In the genomic region with DNA sequence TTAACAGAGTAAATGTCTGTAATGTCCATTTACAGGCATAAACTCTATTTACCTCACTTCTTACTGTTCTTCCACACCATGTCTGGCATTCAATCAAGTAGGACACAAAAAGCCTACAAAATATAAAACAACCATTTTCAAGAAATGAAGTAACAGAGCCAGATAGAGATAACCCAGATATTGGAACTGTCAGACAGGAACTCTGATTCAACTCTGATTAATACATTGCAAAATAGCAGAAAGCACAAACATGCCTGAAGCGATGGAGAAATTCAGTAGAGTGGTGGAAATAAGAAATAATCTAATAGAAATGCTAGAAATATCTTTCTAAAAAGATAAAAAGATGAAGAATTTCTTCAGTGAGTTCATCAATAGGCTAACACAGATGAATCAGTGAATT, we compare ENCODE assay signal across 26 cellular contexts.
"Had no signal": no experiment of that assay in that cellular context is flagged by ENCODE, and none has a peak within 500 bp of the region (broad histone marks: within the 10 kb centered on the region; RNA-seq: fewer than 3 reads in every experiment).

No MANE protein-coding gene starts in this region.

- H3K9me3 ChIP-seq: gastroesophageal sphincter, heart left ventricle, lower lobe of right lung, sigmoid colon, thoracic aorta had no signal

- H3K4me3 ChIP-seq: gastroesophageal sphincter, heart left ventricle, lower lobe of right lung, sigmoid colon, thoracic aorta had no signal

- H3K27me3 Mint-ChIP-seq: activated B cell treated with CpG ODN at 0.5 μM for 24 hours; activated CD4-positive, alpha-beta memory T cell treated with anti-CD3 and anti-CD28 coated beads for 36 hours; activated naive CD8-positive, alpha-beta T cell treated with anti-CD3 and anti-CD28 coated beads, Interleukin-2, amount 10 ng/mL, durations not matched to agents 7 days and 5 days; progenitor cell of endocrine pancreas; type B pancreatic cell had no signal

- ATAC-seq: activated T-cell treated with anti-CD3 and anti-CD28 coated beads, Interleukin-2, amount 50 U/mL, for 72 hours; gastroesophageal sphincter; heart left ventricle; left lobe of liver; lower lobe of right lung; natural killer cell had no signal

- H3K4me1 ChIP-seq: gastroesophageal sphincter, heart left ventricle, lower lobe of right lung, sigmoid colon had no signal

- H3K9me3 Mint-ChIP-seq: activated B cell treated with CpG ODN at 0.5 μM for 24 hours; activated naive CD8-positive, alpha-beta T cell treated with anti-CD3 and anti-CD28 coated beads, Interleukin-2, amount 10 ng/mL, durations not matched to agents 7 days and 5 days; T-helper 1 cell treated with Interleukin-12 subunit alpha and Interleukin-12 subunit beta and Interleukin-4 antibody, amounts not matched to agents 30 μg/mL and 1 μg/mL, for 36 hours; type B pancreatic cell had no signal

- H3K4me3 Mint-ChIP-seq: activated B cell treated with CpG ODN at 0.5 μM for 24 hours; activated CD4-positive, alpha-beta memory T cell treated with anti-CD3 and anti-CD28 coated beads for 36 hours; activated naive CD4-positive, alpha-beta T cell treated with anti-CD3 and anti-CD28 coated beads for 36 hours; activated naive CD8-positive, alpha-beta T cell treated with anti-CD3 and anti-CD28 coated beads, Interleukin-2, amount 10 ng/mL, durations not matched to agents 7 days and 5 days; activated T-cell treated with anti-CD3 and anti-CD28 coated beads, Interleukin-2, amount 50 U/mL, for 72 hours; natural killer cell; T-helper 1 cell treated with Interleukin-12 subunit alpha and Interleukin-12 subunit beta and Interleukin-4 antibody, amounts not matched to agents 30 μg/mL and 1 μg/mL, for 36 hours; type B pancreatic cell had no signal

- H3K27ac Mint-ChIP-seq: activated B cell treated with CpG ODN at 0.5 μM for 24 hours; activated CD4-positive, alpha-beta memory T cell treated with anti-CD3 and anti-CD28 coated beads for 36 hours; activated naive CD4-positive, alpha-beta T cell treated with anti-CD3 and anti-CD28 coated beads for 36 hours; activated naive CD8-positive, alpha-beta T cell treated with anti-CD3 and anti-CD28 coated beads, Interleukin-2, amount 10 ng/mL, durations not matched to agents 7 days and 5 days; activated T-cell treated with anti-CD3 and anti-CD28 coated beads, Interleukin-2, amount 50 U/mL, for 72 hours; natural killer cell; progenitor cell of endocrine pancreas; T-helper 1 cell treated with Interleukin-12 subunit alpha and Interleukin-12 subunit beta and Interleukin-4 antibody, amounts not matched to agents 30 μg/mL and 1 μg/mL, for 36 hours; type B pancreatic cell had no signal

- H3K36me3 ChIP-seq: gastroesophageal sphincter, heart left ventricle, lower lobe of right lung, sigmoid colon, thoracic aorta had no signal

- H3K36me3 Mint-ChIP-seq: activated CD4-positive, alpha-beta memory T cell treated with anti-CD3 and anti-CD28 coated beads for 36 hours; activated naive CD8-positive, alpha-beta T cell treated with anti-CD3 and anti-CD28 coated beads, Interleukin-2, amount 10 ng/mL, durations not matched to agents 7 days and 5 days; natural killer cell had no signal

- DNase-seq: activated B cell treated with CpG ODN at 0.5 μM for 24 hours; activated CD4-positive, alpha-beta memory T cell treated with anti-CD3 and anti-CD28 coated beads for 36 hours; activated CD4-positive, alpha-beta T cell treated with anti-CD3 and anti-CD28 coated beads for 4 hours; activated effector memory CD4-positive, alpha-beta T cell treated with Interleukin-2 at 50 U/mL for 16 hours; activated naive CD4-positive, alpha-beta T cell treated with anti-CD3 and anti-CD28 coated beads for 36 hours; activated naive CD8-positive, alpha-beta T cell treated with anti-CD3 and anti-CD28 coated beads, Interleukin-2, amount 10 ng/mL, durations not matched to agents 7 days and 5 days; activated T-cell treated with anti-CD3 and anti-CD28 coated beads, Interleukin-2, amount 50 U/mL, for 72 hours; amygdala; caudate nucleus; dermis blood vessel endothelial cell; effector CD8-positive, alpha-beta T cell; heart left ventricle; lower lobe of right lung; midbrain; natural killer cell; retina; sigmoid colon; stimulated activated CD4-positive, alpha-beta T cell treated with anti-CD3 and anti-CD28 coated beads, Interleukin-4, amount 100 ng/mL, for 1 hour; stimulated activated naive CD4-positive, alpha-beta T cell treated with Interleukin-2 at 50 U/mL for 16 hours; T1000 had no signal

- H3K27ac ChIP-seq: gastroesophageal sphincter, heart left ventricle, lower lobe of right lung, sigmoid colon, thoracic aorta had no signal

- H3K4me1 Mint-ChIP-seq: activated B cell treated with CpG ODN at 0.5 μM for 24 hours; activated naive CD8-positive, alpha-beta T cell treated with anti-CD3 and anti-CD28 coated beads, Interleukin-2, amount 10 ng/mL, durations not matched to agents 7 days and 5 days; natural killer cell had no signal

- H3K27me3 ChIP-seq: gastroesophageal sphincter, sigmoid colon had no signal
